In the genomic region with DNA sequence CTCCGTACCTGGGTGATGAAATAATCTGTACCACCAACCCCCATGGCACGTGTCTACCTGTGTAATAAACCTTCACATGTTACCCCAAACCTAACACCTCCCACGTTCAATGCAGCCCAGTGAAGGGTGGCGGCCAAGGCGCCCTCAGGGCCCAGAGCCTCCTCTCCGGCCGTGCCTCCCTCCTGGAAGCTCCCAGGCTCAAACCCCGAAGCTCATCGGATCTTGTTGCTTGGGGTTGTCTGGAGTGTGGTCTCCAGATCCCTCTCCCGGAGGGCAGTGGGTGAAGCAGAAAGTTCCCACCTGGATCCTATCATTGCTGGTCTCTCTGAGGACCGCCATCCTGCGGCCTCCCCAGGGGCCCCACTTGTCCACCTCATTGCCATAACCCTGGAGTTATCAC, we compare ENCODE assay signal across 23 cellular contexts. TPM values are rescaled to one million over a fixed set of nuclear protein-coding genes. Genes with fewer than 3 reads are reported as not detected.
"Had no signal": no experiment of that assay in that cellular context is flagged by ENCODE, and none has a peak within 500 bp of the region (broad histone marks: within the 10 kb centered on the region; RNA-seq: fewer than 3 reads in every experiment).

No MANE protein-coding gene starts in this region.

- H3K4me3 Mint-ChIP-seq: activated naive CD4-positive, alpha-beta T cell treated with anti-CD3 and anti-CD28 coated beads for 36 hours; activated naive CD8-positive, alpha-beta T cell treated with anti-CD3 and anti-CD28 coated beads, Interleukin-2, amount 10 ng/mL, durations not matched to agents 7 days and 5 days; activated T-cell treated with anti-CD3 and anti-CD28 coated beads, Interleukin-2, amount 50 U/mL, for 72 hours; nephron; T-helper 1 cell treated with Interleukin-12 subunit alpha and Interleukin-12 subunit beta and Interleukin-4 antibody, amounts not matched to agents 30 μg/mL and 1 μg/mL, for 36 hours; type B pancreatic cell had no signal

- H3K9ac ChIP-seq: parathyroid adenoma had no signal

- H3K4me1 Mint-ChIP-seq: activated naive CD8-positive, alpha-beta T cell treated with anti-CD3 and anti-CD28 coated beads, Interleukin-2, amount 10 ng/mL, durations not matched to agents 7 days and 5 days had no signal

- H3K79me2 ChIP-seq: parathyroid adenoma had no signal

- H2AFZ ChIP-seq: parathyroid adenoma had no signal

- H3K4me3 ChIP-seq: breast epithelium, coronary artery, esophagus squamous epithelium, gastroesophageal sphincter, left ventricle myocardium inferior, thoracic aorta, vagina had no signal

- H3K4me1 ChIP-seq: breast epithelium, esophagus squamous epithelium, gastroesophageal sphincter, left ventricle myocardium inferior, parathyroid adenoma, vagina had no signal

- H3K36me3 Mint-ChIP-seq: activated naive CD8-positive, alpha-beta T cell treated with anti-CD3 and anti-CD28 coated beads, Interleukin-2, amount 10 ng/mL, durations not matched to agents 7 days and 5 days; type B pancreatic cell had no signal

- ATAC-seq: activated T-cell treated with anti-CD3 and anti-CD28 coated beads, Interleukin-2, amount 50 U/mL, for 72 hours; gastroesophageal sphincter had no signal

- H3K9me3 ChIP-seq: vagina had no signal

- H3K27ac Mint-ChIP-seq: activated naive CD4-positive, alpha-beta T cell treated with anti-CD3 and anti-CD28 coated beads for 36 hours; activated naive CD8-positive, alpha-beta T cell treated with anti-CD3 and anti-CD28 coated beads, Interleukin-2, amount 10 ng/mL, durations not matched to agents 7 days and 5 days; activated T-cell treated with anti-CD3 and anti-CD28 coated beads, Interleukin-2, amount 50 U/mL, for 72 hours; T-helper 1 cell treated with Interleukin-12 subunit alpha and Interleukin-12 subunit beta and Interleukin-4 antibody, amounts not matched to agents 30 μg/mL and 1 μg/mL, for 36 hours; type B pancreatic cell had no signal

- H3K27ac ChIP-seq: breast epithelium, coronary artery, esophagus squamous epithelium, gastroesophageal sphincter, left ventricle myocardium inferior, parathyroid adenoma, thoracic aorta, vagina had no signal

- H3K27me3 ChIP-seq: vagina had no signal

- H3K36me3 ChIP-seq: breast epithelium, esophagus squamous epithelium, gastroesophageal sphincter, left ventricle myocardium inferior, thoracic aorta, vagina had no signal

- DNase-seq: activated CD4-positive, alpha-beta T cell treated with anti-CD3 and anti-CD28 coated beads for 4 hours; activated CD4-positive, alpha-beta T cell treated with anti-CD3 and anti-CD28 coated beads, Interleukin-2, amount 50 U/mL, for 48 hours; activated CD4-positive, CD25-positive, alpha-beta regulatory T cell; activated effector memory CD4-positive, alpha-beta T cell treated with Interleukin-2 at 50 U/mL for 16 hours; activated naive CD4-positive, alpha-beta T cell treated with anti-CD3 and anti-CD28 coated beads for 36 hours; activated naive CD8-positive, alpha-beta T cell treated with anti-CD3 and anti-CD28 coated beads, Interleukin-2, amount 10 ng/mL, durations not matched to agents 7 days and 5 days; activated T-cell treated with anti-CD3 and anti-CD28 coated beads, Interleukin-2, amount 50 U/mL, for 72 hours; amniotic stem cell; esophagus squamous epithelium; left ventricle myocardium inferior; stimulated activated CD4-positive, alpha-beta T cell treated with anti-CD3 and anti-CD28 coated beads, Interleukin-2, amount 100 ng/mL, for 48 hours; stimulated activated CD8-positive, alpha-beta memory T cell treated with anti-CD3 and anti-CD28 coated beads, Interleukin-4, amount 100 ng/mL, for 48 hours; stimulated activated naive CD4-positive, alpha-beta T cell; T1000 had no signal

RNA-seq across cellular contexts. Expression of gene KNDC1, which starts 9.4 kb away (rescaled TPM):
- total RNA-seq: activated naive CD4-positive, alpha-beta T cell treated with anti-CD3 and anti-CD28 coated beads for 36 hours had no signal
